30 cellular contexts compared by ENCODE assay signal in the genomic region with DNA sequence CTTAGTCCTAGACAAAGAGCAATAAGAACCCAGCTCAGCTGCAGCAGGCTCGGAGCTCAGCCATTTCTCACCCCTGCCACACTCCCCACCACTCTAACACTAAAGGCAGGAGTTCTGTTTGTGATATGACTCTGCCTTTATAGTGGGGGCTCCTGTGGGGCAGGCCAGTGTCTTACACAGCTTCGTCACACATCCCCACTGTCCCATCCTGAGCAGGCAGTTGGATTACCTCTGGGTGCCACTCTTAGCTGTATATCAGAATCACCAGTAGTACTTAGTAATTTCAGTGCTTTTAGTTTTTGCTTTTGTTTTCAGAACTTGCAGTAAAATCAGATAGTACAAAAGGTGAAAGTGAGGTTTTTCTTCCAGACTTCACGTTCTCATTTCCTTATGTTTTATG. TPM values are rescaled to one million over a fixed set of nuclear protein-coding genes. Genes with fewer than 3 reads are reported as not detected.
"Had no signal": no experiment of that assay in that cellular context is flagged by ENCODE, and none has a peak within 500 bp of the region (broad histone marks: within the 10 kb centered on the region; RNA-seq: fewer than 3 reads in every experiment).

No MANE protein-coding gene starts in this region.

- H3K4me2 ChIP-seq: KMS-11, SK-N-SH had no signal

- H3K27me3 Mint-ChIP-seq: activated CD8-positive, alpha-beta memory T cell treated with anti-CD3 and anti-CD28 coated beads, Interleukin-2, amount 10 ng/mL, durations not matched to agents 7 days and 5 days; activated naive CD4-positive, alpha-beta T cell treated with anti-CD3 and anti-CD28 coated beads, Interleukin-2, amount 10 ng/mL, durations not matched to agents 7 days and 5 days; activated naive CD8-positive, alpha-beta T cell treated with anti-CD3 and anti-CD28 coated beads for 36 hours; IgD-negative memory B cell had no signal

- ATAC-seq: activated CD8-positive, alpha-beta memory T cell treated with anti-CD3 and anti-CD28 coated beads, Interleukin-2, amount 10 ng/mL, durations not matched to agents 7 days and 5 days; activated T-cell treated with anti-CD3 and anti-CD28 coated beads, Interleukin-2, amount 50 U/mL, for 4 hours had no signal

- H3K36me3 ChIP-seq: breast epithelium had no signal

- H3K4me3 ChIP-seq: adrenal gland, breast epithelium, MG63, Peyer's patch, SJCRH30 had no signal

- H3K9me3 ChIP-seq: adrenal gland, breast epithelium, MG63, Peyer's patch, SJCRH30, SK-N-SH had no signal

- H3K4me3 Mint-ChIP-seq: activated CD8-positive, alpha-beta memory T cell treated with anti-CD3 and anti-CD28 coated beads, Interleukin-2, amount 10 ng/mL, durations not matched to agents 7 days and 5 days; activated naive CD4-positive, alpha-beta T cell treated with anti-CD3 and anti-CD28 coated beads, Interleukin-2, amount 10 ng/mL, durations not matched to agents 7 days and 5 days; activated naive CD8-positive, alpha-beta T cell treated with anti-CD3 and anti-CD28 coated beads for 36 hours; activated T-cell treated with anti-CD3 and anti-CD28 coated beads, Interleukin-2, amount 50 U/mL, for 4 hours; IgD-negative memory B cell had no signal

- H3K9me3 Mint-ChIP-seq: activated naive CD4-positive, alpha-beta T cell treated with anti-CD3 and anti-CD28 coated beads, Interleukin-2, amount 10 ng/mL, durations not matched to agents 7 days and 5 days; activated naive CD8-positive, alpha-beta T cell treated with anti-CD3 and anti-CD28 coated beads for 36 hours; activated T-cell treated with anti-CD3 and anti-CD28 coated beads, Interleukin-2, amount 50 U/mL, for 4 hours; activated T-helper 2 cell treated with anti-CD3 and anti-CD28 coated beads, Interferon-gamma antibody, Interleukin-2, Interleukin-4, amounts not matched to agents 10 μg/mL and 5 μg/mL and 100 μg/mL, durations not matched to agents 14 hours and 24 hours and 36 hours; IgD-negative memory B cell had no signal

- H3K27me3 ChIP-seq: adrenal gland, breast epithelium, MG63, Peyer's patch, SJCRH30 had no signal

- H3K9ac ChIP-seq: KMS-11, SK-N-SH had no signal

- H3K27ac Mint-ChIP-seq: activated naive CD4-positive, alpha-beta T cell treated with anti-CD3 and anti-CD28 coated beads, Interleukin-2, amount 10 ng/mL, durations not matched to agents 7 days and 5 days; activated naive CD8-positive, alpha-beta T cell treated with anti-CD3 and anti-CD28 coated beads for 36 hours; activated T-helper 2 cell treated with anti-CD3 and anti-CD28 coated beads, Interferon-gamma antibody, Interleukin-2, Interleukin-4, amounts not matched to agents 10 μg/mL and 5 μg/mL and 100 μg/mL, durations not matched to agents 14 hours and 24 hours and 36 hours had no signal

- DNase-seq: activated CD4-positive, alpha-beta T cell treated with anti-CD3 and anti-CD28 coated beads, Interleukin-2, amount 50 U/mL, for 1 hour; activated CD4-positive, CD25-positive, alpha-beta regulatory T cell; activated CD8-positive, alpha-beta memory T cell treated with anti-CD3 and anti-CD28 coated beads, Interleukin-2, amount 10 ng/mL, durations not matched to agents 7 days and 5 days; activated gamma-delta T cell treated with Interleukin-2 at 50 U/mL for 16 hours; activated naive CD4-positive, alpha-beta T cell treated with anti-CD3 and anti-CD28 coated beads, Interleukin-2, amount 10 ng/mL, durations not matched to agents 7 days and 5 days; activated naive CD8-positive, alpha-beta T cell treated with anti-CD3 and anti-CD28 coated beads for 36 hours; activated T-cell treated with anti-CD3 and anti-CD28 coated beads, Interleukin-2, amount 50 U/mL, for 4 hours; adrenal gland; central memory CD4-positive, alpha-beta T cell; MG63; MV-4-11; NCI-H1092 treated with DMSO at 0.1 percent for 48 hours; NCI-H1417 treated with DMSO at 0.1 percent for 48 hours; NCI-H1694 treated with DMSO at 0.1 percent for 48 hours; NCI-H2029 treated with DMSO at 0.1 percent for 48 hours; NCI-H345; NCI-H510A; NCI-H526 treated with DMSO at 0.1 percent for 48 hours; Peyer's patch; Right ventricle myocardium superior; SJCRH30; SK-N-SH; T-helper 1 cell had no signal

- H3K4me1 ChIP-seq: breast epithelium, SJCRH30 had no signal

- H3K27ac ChIP-seq: adrenal gland, KMS-11, Peyer's patch, RWPE1, SJCRH30, VCaP had no signal

RNA-seq across cellular contexts. Expression of a gene that starts 38.4 kb away (rescaled TPM):
- polyA plus RNA-seq: aorta had no signal
